In the genomic region with DNA sequence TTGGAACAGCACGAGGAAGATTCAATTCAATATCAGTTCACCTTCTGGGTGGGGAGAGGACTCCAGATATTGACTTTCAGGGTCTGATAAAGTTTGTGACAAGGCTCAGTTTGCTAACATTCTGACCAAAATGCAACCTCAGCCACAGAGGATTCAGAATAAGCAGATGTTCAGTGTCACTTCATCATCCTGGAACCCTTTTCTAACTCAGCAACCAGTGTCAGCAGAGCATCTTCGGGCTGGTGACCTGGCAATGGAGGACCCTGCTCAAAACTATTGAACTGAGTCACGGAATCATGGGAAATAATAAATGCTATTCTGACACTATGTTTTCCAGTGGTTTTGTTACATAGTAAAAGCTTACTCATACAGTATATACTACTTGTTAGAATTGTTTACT, we compare ENCODE assay signal across 1 cellular context.
TF ChIP-seq lines count a peak whose summit lies in the region.

No MANE protein-coding gene starts in this region.

TF ChIP-seq in IMR-90, 13 proteins besides CTCF, POLR2A, EP300 and RAD21:
- TF ChIP-seq RFX5 (IDR thresholded peaks at IDR 0.05; ENCODE audit: low read depth, low read length) (no peak), FOS (IDR thresholded peaks at IDR 0.05; ENCODE audit: low read depth, low read length) (no peak), CHD1 (IDR thresholded peaks at IDR 0.05; ENCODE audit: low read depth, low read length) (no peak), RCOR1 (IDR thresholded peaks at IDR 0.05; ENCODE audit: insufficient replicate concordance, low read length) (no peak), MAZ (IDR thresholded peaks at IDR 0.05; ENCODE audit: borderline replicate concordance, low read depth, low read length) (no peak), BHLHE40 (IDR thresholded peaks at IDR 0.05; ENCODE audit: low read depth, low read length) (no peak), NFE2L2 (IDR thresholded peaks at IDR 0.05; ENCODE audit: low read depth, low read length) (no peak), SMC3 (IDR thresholded peaks at IDR 0.05; ENCODE audit: low read depth, low read length) (no peak)
- TF ChIP-seq, protein P1, sequence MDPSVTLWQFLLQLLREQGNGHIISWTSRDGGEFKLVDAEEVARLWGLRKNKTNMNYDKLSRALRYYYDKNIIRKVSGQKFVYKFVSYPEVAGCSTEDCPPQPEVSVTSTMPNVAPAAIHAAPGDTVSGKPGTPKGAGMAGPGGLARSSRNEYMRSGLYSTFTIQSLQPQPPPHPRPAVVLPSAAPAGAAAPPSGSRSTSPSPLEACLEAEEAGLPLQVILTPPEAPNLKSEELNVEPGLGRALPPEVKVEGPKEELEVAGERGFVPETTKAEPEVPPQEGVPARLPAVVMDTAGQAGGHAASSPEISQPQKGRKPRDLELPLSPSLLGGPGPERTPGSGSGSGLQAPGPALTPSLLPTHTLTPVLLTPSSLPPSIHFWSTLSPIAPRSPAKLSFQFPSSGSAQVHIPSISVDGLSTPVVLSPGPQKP (IDR thresholded peaks at IDR 0.05; ENCODE audit: borderline replicate concordance, low read depth, low read length), result no peak
